Comparison of ENCODE assay signal across 11 cellular contexts in the genomic region with DNA sequence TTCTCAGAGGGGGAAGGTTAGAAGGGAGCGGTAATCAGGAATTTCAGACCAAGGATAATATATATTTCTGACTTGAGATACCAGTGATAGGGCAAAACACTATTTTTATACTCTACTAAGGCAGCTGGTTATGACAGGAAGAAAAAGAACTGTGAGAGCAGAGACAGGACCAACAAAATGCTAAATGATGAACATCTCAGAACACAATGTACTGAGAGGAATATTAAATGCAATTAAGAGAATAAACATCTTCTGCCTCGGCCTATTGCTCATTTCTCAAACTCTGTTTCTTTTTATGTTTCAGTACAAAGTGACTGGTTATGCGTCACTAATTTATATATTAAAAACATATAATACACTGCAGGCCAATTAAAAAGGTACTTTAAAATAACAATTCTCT.
"Had no signal": no experiment of that assay in that cellular context is flagged by ENCODE, and none has a peak within 500 bp of the region (broad histone marks: within the 10 kb centered on the region; RNA-seq: fewer than 3 reads in every experiment).

No MANE protein-coding gene starts in this region.

- H3K4me1 Mint-ChIP-seq: GM23338, H9 had no signal

- H3K27ac ChIP-seq: GM23248 had no signal

- FAIRE-seq: H1, H54 had no signal

- H3K9me3 Mint-ChIP-seq: GM23338, HFFc6 had no signal

- H3K9me3 ChIP-seq: HAP-1 had no signal

- H3K4me3 ChIP-seq: GM23248, GM23338, HAP-1 had no signal

- H3K36me3 ChIP-seq: HAP-1 had no signal

- H3K27ac Mint-ChIP-seq: GM23338, H9, HFFc6 had no signal

- DNase-seq: GM23248, GOT3, H7, H9, HCEC 1CT, HFFc6 had no signal

- ATAC-seq: GM23338, HCT116 had no signal

- H3K4me3 Mint-ChIP-seq: GM23338, H9, HFFc6 had no signal

- H3K4me1 ChIP-seq: HAP-1 had no signal
